In genomic region chr2:25132296-25132630, GRCh38 we compare ENCODE assay signal across 13 cellular contexts. TPM values are rescaled to one million over a fixed set of nuclear protein-coding genes. Genes with fewer than 3 reads are reported as not detected.
A peak's percentile ranks its signal among the peaks of the same experiment; 100 is the strongest.
DNase-seq lines count a peak whose midpoint lies in the region; ATAC-seq and TF ChIP-seq lines count a peak whose summit lies in the region.
"Had no signal": no experiment of that assay in that cellular context is flagged by ENCODE, and none has a peak within 500 bp of the region (broad histone marks: within the 10 kb centered on the region; RNA-seq: fewer than 3 reads in every experiment).

No MANE protein-coding gene starts in this region.

- H3K36me3 Mint-ChIP-seq in dendritic cell treated with granulocyte-macrophage colony-stimulating factor and Interleukin-4, amounts not matched to agents 40 ng/mL and 50 ng/mL, for 4 days (ENCODE audit: low read depth) = no peaks in the 10 kb centered on the region
- peaks cover 0 to 4% (median 0%) of the 10 kb centered on the region in 5 donors for H3K36me3 Mint-ChIP-seq in naive thymus-derived CD4-positive, alpha-beta T cell

- peaks cover 0 to 17% of the 10 kb centered on the region in 2 donors for H3K27me3 ChIP-seq in naive thymus-derived CD4-positive, alpha-beta T cell (ENCODE audit: control insufficient read depth in 2 of 2, insufficient read depth in 2 of 2, low read length in 2 of 2)

- CTCF ChIA-PET in naive thymus-derived CD4-positive, alpha-beta T cell (lab: Charles Lee) = interaction anchor here (1.7 kb wide), 1 partner anchor 157 kb away, joined by 8 read pairs; no protein-coding TSS in a partner anchor

- H3K36me3 ChIP-seq in naive thymus-derived CD4-positive, alpha-beta T cell (ENCODE audit: control insufficient read depth in 2 of 3, insufficient read depth in 3 of 3, low read length in 3 of 3) = no peaks in the 10 kb centered on the region
- H3K36me3 ChIP-seq: left lung had no signal

- POLR2A ChIA-PET in naive thymus-derived CD4-positive, alpha-beta T cell (lab: Charles Lee) = no interaction called here

- no peak overlapping the region for H3K27ac ChIP-seq in naive thymus-derived CD4-positive, alpha-beta T cell (ENCODE audit: low read depth, low read length)
- H3K27ac ChIP-seq: left lung had no signal

- peaks cover 20% of the 10 kb centered on the region for H3K4me1 Mint-ChIP-seq in stimulated activated naive CD8-positive, alpha-beta T cell treated with anti-CD3 and anti-CD28 coated beads, Interleukin-15, amount 100 ng/mL, for 72 hours
- H3K4me1 Mint-ChIP-seq in dendritic cell treated with granulocyte-macrophage colony-stimulating factor and Interleukin-4, amounts not matched to agents 40 ng/mL and 50 ng/mL, for 4 days (ENCODE audit: low read depth) = peaks cover 26% of the 10 kb centered on the region
- H3K4me1 Mint-ChIP-seq in naive thymus-derived CD4-positive, alpha-beta T cell = peaks cover 6 to 16% (median 12%) of the 10 kb centered on the region in 7 donors

- intact Hi-C loops in dendritic cell treated with granulocyte-macrophage colony-stimulating factor and Interleukin-4, amounts not matched to agents 40 ng/mL and 50 ng/mL, for 4 days (cut with micrococcal nuclease) = loop anchor here (10.0 kb wide), 1 partner anchor 63 kb away; no protein-coding TSS in a partner anchor
- intact Hi-C loops in naive thymus-derived CD4-positive, alpha-beta T cell (cut with micrococcal nuclease) = no loop called here

- no peak overlapping the region for H3K27ac Mint-ChIP-seq in stimulated activated naive CD8-positive, alpha-beta T cell treated with anti-CD3 and anti-CD28 coated beads, Interleukin-15, amount 100 ng/mL, for 72 hours
- no peak overlapping the region for H3K27ac Mint-ChIP-seq in dendritic cell treated with granulocyte-macrophage colony-stimulating factor and Interleukin-4, amounts not matched to agents 40 ng/mL and 50 ng/mL, for 4 days
- no peak overlapping the region for H3K27ac Mint-ChIP-seq in naive thymus-derived CD4-positive, alpha-beta T cell

- peaks cover 81% of the 10 kb centered on the region for H3K27me3 Mint-ChIP-seq in stimulated activated naive CD8-positive, alpha-beta T cell treated with anti-CD3 and anti-CD28 coated beads, Interleukin-15, amount 100 ng/mL, for 72 hours
- peaks cover 75% of the 10 kb centered on the region for H3K27me3 Mint-ChIP-seq in dendritic cell treated with granulocyte-macrophage colony-stimulating factor and Interleukin-4, amounts not matched to agents 40 ng/mL and 50 ng/mL, for 4 days
- peaks cover 52 to 71% (median 58%) of the 10 kb centered on the region in 5 donors for H3K27me3 Mint-ChIP-seq in naive thymus-derived CD4-positive, alpha-beta T cell

- peaks cover 0 to 6% of the 10 kb centered on the region in 2 donors for H3K4me1 ChIP-seq in naive thymus-derived CD4-positive, alpha-beta T cell (ENCODE audit: control insufficient read depth in 2 of 2, insufficient read depth in 2 of 2, low read length in 2 of 2)

- TF ChIP-seq POLR2A in GM18505 (IDR thresholded peaks at IDR 0.05; ENCODE audit: borderline replicate concordance, extremely low read depth, insufficient read depth, insufficient read length) = no peak

- no peaks in the 10 kb centered on the region for H3K9me3 Mint-ChIP-seq in stimulated activated naive CD8-positive, alpha-beta T cell treated with anti-CD3 and anti-CD28 coated beads, Interleukin-15, amount 100 ng/mL, for 72 hours
- no peaks in the 10 kb centered on the region for H3K9me3 Mint-ChIP-seq in dendritic cell treated with granulocyte-macrophage colony-stimulating factor and Interleukin-4, amounts not matched to agents 40 ng/mL and 50 ng/mL, for 4 days
- peaks cover 0 to 2% (median 0%) of the 10 kb centered on the region in 11 donors for H3K9me3 Mint-ChIP-seq in naive thymus-derived CD4-positive, alpha-beta T cell

- DNase-seq in stimulated activated naive CD8-positive, alpha-beta T cell treated with anti-CD3 and anti-CD28 coated beads, Interleukin-15, amount 100 ng/mL, for 72 hours = peak in 1 of 2 donors; percentile 10
- no peak for DNase-seq in stimulated activated naive CD8-positive, alpha-beta T cell treated with anti-CD3 and anti-CD28 coated beads, Interleukin-15, Interleukin-2, amounts not matched to agents 100 U/mL and 50 U/mL, for 24 hours
- DNase-seq in naive thymus-derived CD4-positive, alpha-beta T cell = no peak
- no peak for DNase-seq in NCI-H526 treated with DMSO at 0.1 percent for 48 hours (lab: John Stamatoyannopoulos, UW)
- DNase-seq in KBM-7 = no peak
- DNase-seq in NCI-H446 (lab: John Stamatoyannopoulos, UW) = no peak
- DNase-seq: activated CD8-positive, alpha-beta memory T cell treated with anti-CD3 and anti-CD28 coated beads, Interleukin-2, amount 50 U/mL, for 4 hours; caudate nucleus; KG1; NCI-H2029 had no signal

- H3K9me3 ChIP-seq in naive thymus-derived CD4-positive, alpha-beta T cell (ENCODE audit: control insufficient read depth in 2 of 3, low read length in 3 of 3) = no peaks in the 10 kb centered on the region
- H3K9me3 ChIP-seq: left lung had no signal

- no peak overlapping the region for H3K4me3 ChIP-seq in naive thymus-derived CD4-positive, alpha-beta T cell (ENCODE audit: low read length)

- peak overlapping the region; percentile 46 to 84 for H3K4me3 Mint-ChIP-seq in stimulated activated naive CD8-positive, alpha-beta T cell treated with anti-CD3 and anti-CD28 coated beads, Interleukin-15, amount 100 ng/mL, for 72 hours
- peak overlapping the region; percentile 7 for H3K4me3 Mint-ChIP-seq in dendritic cell treated with granulocyte-macrophage colony-stimulating factor and Interleukin-4, amounts not matched to agents 40 ng/mL and 50 ng/mL, for 4 days
- H3K4me3 Mint-ChIP-seq in naive thymus-derived CD4-positive, alpha-beta T cell = peak overlapping the region in 8 of 10 donors; percentile 25 to 82 (median 56)

- ATAC-seq in stimulated activated naive CD8-positive, alpha-beta T cell treated with anti-CD3 and anti-CD28 coated beads, Interleukin-15, amount 100 ng/mL, for 72 hours = no peak
- ATAC-seq in stimulated activated naive CD8-positive, alpha-beta T cell treated with anti-CD3 and anti-CD28 coated beads, Interleukin-15, Interleukin-2, amounts not matched to agents 100 U/mL and 50 U/mL, for 24 hours = no peak
- ATAC-seq in naive thymus-derived CD4-positive, alpha-beta T cell = no peak
- ATAC-seq in GM18505 (IDR thresholded peaks at IDR 0.05; ENCODE audit: unreplicated experiment) = no peak

- in situ Hi-C loops in KBM-7 (cut with MboI; ENCODE audit: low pct_unique_long_range_greater_than_20kb, low sequenced_read_pairs) = no loop called here

RNA-seq across cellular contexts. Expression of gene POMC, which starts 36.1 kb away (rescaled TPM):
- total RNA-seq in naive thymus-derived CD4-positive, alpha-beta T cell = 1 to 10 TPM; 3.5 to 7.7 (median 4.2) TPM
- polyA plus RNA-seq in naive thymus-derived CD4-positive, alpha-beta T cell = 10 to 100 TPM in 1 of 2 donors, 1 to 10 TPM in 1; 7.9 to 10.1 TPM

Comparison
In these comparisons a context has a peak if more than half of its experiments do, and no peak if none do; other contexts are left out.
1. H3K4me3 Mint-ChIP-seq: peak in every context shown above with its lines; median percentile 65 in stimulated activated naive CD8-positive, alpha-beta T cell treated with anti-CD3 and anti-CD28 coated beads, Interleukin-15, amount 100 ng/mL, for 72 hours; 56 in naive thymus-derived CD4-positive, alpha-beta T cell; 7 in dendritic cell treated with granulocyte-macrophage colony-stimulating factor and Interleukin-4, amounts not matched to agents 40 ng/mL and 50 ng/mL, for 4 days.